1 cellular context compared by ENCODE assay signal in genomic region chr19:17985037-17985818, GRCh38.
TF ChIP-seq lines count a peak whose summit lies in the region.

No MANE protein-coding gene starts in this region.

TF ChIP-seq in HCT116, 20 proteins besides CTCF, POLR2A, EP300 and RAD21 (continued from another document):
- TF ChIP-seq REST (IDR thresholded peaks at IDR 0.05; ENCODE audit: low read depth) (no peak), CBX3 (IDR thresholded peaks at IDR 0.05; ENCODE audit: low read depth) (no peak), TCF7L2 (IDR thresholded peaks at IDR 0.05; ENCODE audit: borderline replicate concordance, extremely low read depth, insufficient read depth, insufficient read length) (no peak), ATF3 (IDR thresholded peaks at IDR 0.05) (no peak), ELF1 (IDR thresholded peaks at IDR 0.05; ENCODE audit: borderline replicate concordance, low read depth) (no peak), MAX (IDR thresholded peaks at IDR 0.05) (no peak), JUND (IDR thresholded peaks at IDR 0.05) (no peak), POLR2AphosphoS5 (IDR thresholded peaks at IDR 0.05; ENCODE audit: low read depth, low read length) (no peak), ZFX (IDR thresholded peaks at IDR 0.05) (no peak; the same call in 1 of the 2 replicates), ZNF274 (IDR thresholded peaks at IDR 0.05; ENCODE audit: low read depth, low read length) (no peak)
